In the genomic region with DNA sequence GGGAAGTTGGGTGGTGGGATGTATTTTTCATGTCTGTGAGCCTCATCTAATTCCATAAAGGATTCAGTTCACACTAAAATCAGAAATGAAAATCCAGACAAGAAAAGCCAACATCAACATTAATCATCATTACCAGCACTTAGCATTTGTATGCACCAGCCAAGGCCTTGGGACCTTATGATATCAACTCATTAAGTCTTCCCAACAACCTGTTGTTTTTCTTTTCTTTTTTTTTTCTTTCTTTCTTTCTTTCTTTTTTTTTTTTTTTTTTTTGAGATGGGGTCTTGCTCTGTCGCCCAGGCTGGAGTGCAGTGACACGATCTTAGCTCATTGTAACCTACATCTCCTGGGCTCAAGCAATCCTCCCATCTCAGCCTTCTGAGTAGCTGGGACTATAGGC, we compare ENCODE assay signal across 9 cellular contexts. TPM values are rescaled to one million over a fixed set of nuclear protein-coding genes. Genes with fewer than 3 reads are reported as not detected.
"Had no signal": no experiment of that assay in that cellular context is flagged by ENCODE, and none has a peak within 500 bp of the region (broad histone marks: within the 10 kb centered on the region; RNA-seq: fewer than 3 reads in every experiment).

No MANE protein-coding gene starts in this region.

RNA-seq across cellular contexts. Expression of a gene that starts 9.1 kb away (rescaled TPM):
- total RNA-seq: dermis microvascular lymphatic vessel endothelial cell, endothelial cell of umbilical vein, fibroblast of villous mesenchyme, foreskin keratinocyte, frontal cortex, glomerular endothelial cell, myocyte had no signal
- polyA plus RNA-seq: fibroblast of lung, foreskin keratinocyte, keratinocyte had no signal
